11 cellular contexts compared by ENCODE assay signal in genomic region chr14:75198291-75198933, GRCh38.
DNase-seq lines count a peak whose midpoint lies in the region; ATAC-seq lines count a peak whose summit lies in the region.
"Had no signal": no experiment of that assay in that cellular context is flagged by ENCODE, and none has a peak within 500 bp of the region (broad histone marks: within the 10 kb centered on the region; RNA-seq: fewer than 3 reads in every experiment).

No MANE protein-coding gene starts in this region.

- H3K27ac Mint-ChIP-seq in T-helper 2 cell treated with Interferon-gamma antibody and Interleukin-4, amounts not matched to agents 5 μg/mL and 100 μg/mL, for 36 hours = no peak overlapping the region
- H3K27ac Mint-ChIP-seq: activated naive CD8-positive, alpha-beta T cell had no signal

- ATAC-seq in GM18519 (IDR thresholded peaks at IDR 0.05; ENCODE audit: low FRiP score, unreplicated experiment) = no peak

- no peaks in the 10 kb centered on the region for H3K36me3 Mint-ChIP-seq in T-helper 2 cell treated with Interferon-gamma antibody and Interleukin-4, amounts not matched to agents 5 μg/mL and 100 μg/mL, for 36 hours (ENCODE audit: low read depth)
- H3K36me3 Mint-ChIP-seq: activated naive CD8-positive, alpha-beta T cell had no signal

- peak; percentile 67 for DNase-seq in EH (ENCODE audit: low read depth)
- DNase-seq in NCI-H510A (lab: John Stamatoyannopoulos, UW) = peak; percentile 16
- peak; percentile 48 for DNase-seq in globus pallidus (ENCODE audit: low spot score)
- DNase-seq in putamen (ENCODE audit: low spot score) = peak; percentile 42
- DNase-seq in T-helper 2 cell treated with Interferon-gamma antibody and Interleukin-4, amounts not matched to agents 5 μg/mL and 100 μg/mL, for 36 hours (ENCODE audit: low spot score) = no peak
- DNase-seq in KG1 (lab: John Stamatoyannopoulos, UW) = no peak
- DNase-seq in activated naive CD4-positive, alpha-beta T cell (lab: John Stamatoyannopoulos, UW) = no peak
- DNase-seq: activated CD4-positive, CD25-positive, alpha-beta regulatory T cell treated with anti-CD3 and anti-CD28 coated beads, Interleukin-2, amount 50 U/mL, for 72 hours; GOT3 had no signal

- no peaks in the 10 kb centered on the region for H3K9me3 Mint-ChIP-seq in T-helper 2 cell treated with Interferon-gamma antibody and Interleukin-4, amounts not matched to agents 5 μg/mL and 100 μg/mL, for 36 hours

- peaks cover 12% of the 10 kb centered on the region for H3K27me3 Mint-ChIP-seq in T-helper 2 cell treated with Interferon-gamma antibody and Interleukin-4, amounts not matched to agents 5 μg/mL and 100 μg/mL, for 36 hours (ENCODE audit: low read depth)
- H3K27me3 Mint-ChIP-seq: activated naive CD8-positive, alpha-beta T cell had no signal

- H3K4me3 Mint-ChIP-seq in T-helper 2 cell treated with Interferon-gamma antibody and Interleukin-4, amounts not matched to agents 5 μg/mL and 100 μg/mL, for 36 hours = no peak overlapping the region
- H3K4me3 Mint-ChIP-seq: activated naive CD8-positive, alpha-beta T cell had no signal

- peaks cover 7% of the 10 kb centered on the region for H3K4me1 Mint-ChIP-seq in T-helper 2 cell treated with Interferon-gamma antibody and Interleukin-4, amounts not matched to agents 5 μg/mL and 100 μg/mL, for 36 hours (ENCODE audit: low read depth)

Comparison
In these comparisons a context has a peak if more than half of its experiments do, and no peak if none do; other contexts are left out.
1. DNase-seq: peak in EH (single experiment), NCI-H510A (single experiment), globus pallidus (single experiment) and putamen (single experiment); none in T-helper 2 cell treated with Interferon-gamma antibody and Interleukin-4, amounts not matched to agents 5 μg/mL and 100 μg/mL, for 36 hours (single experiment), KG1 (single experiment) and activated naive CD4-positive, alpha-beta T cell (0 of 4).